In genomic region chr16:61730997-61731396, GRCh38 we compare ENCODE assay signal across 18 cellular contexts.
DNase-seq lines count a peak whose midpoint lies in the region; ATAC-seq and TF ChIP-seq lines count a peak whose summit lies in the region.
"Had no signal": no experiment of that assay in that cellular context is flagged by ENCODE, and none has a peak within 500 bp of the region (broad histone marks: within the 10 kb centered on the region; RNA-seq: fewer than 3 reads in every experiment).

No MANE protein-coding gene starts in this region.

- H2AK5ac ChIP-seq in mesendoderm (ENCODE audit: low read length): no peak overlapping the region

- no peak overlapping the region for H3K23ac ChIP-seq in mesendoderm (ENCODE audit: low read length)

- H3K79me1 ChIP-seq in mesendoderm (ENCODE audit: low read length): no peaks in the 10 kb centered on the region

- H3K79me2 ChIP-seq in GM23338 (replicated peaks; ENCODE audit: insufficient read depth) (no peaks in the 10 kb centered on the region), mesendoderm (ENCODE audit: control insufficient read depth, insufficient read depth, low read length) (no peaks in the 10 kb centered on the region)

- H3K4me2 ChIP-seq in GM23338: no peak overlapping the region
- H3K4me2 ChIP-seq in mesendoderm (ENCODE audit: low read length): no peak overlapping the region
- H3K4me2 ChIP-seq: BLaER1 treated with 17β-estradiol and CSF1 and Interleukin-3, amounts not matched to agents 10 nM and 100 nM had no signal

- H3K27ac ChIP-seq in GM23338 (ENCODE audit: low read depth): peak overlapping the region; percentile 12
- H3K27ac ChIP-seq in mesendoderm (ENCODE audit: low read depth, low read length): no peak overlapping the region
- H3K27ac ChIP-seq: BLaER1 treated with 17β-estradiol and CSF1 and Interleukin-3, amounts not matched to agents 10 nM and 100 nM; HL-60 had no signal

- no peak overlapping the region for H2BK120ac ChIP-seq in mesendoderm (ENCODE audit: low read depth, low read length)

- no peak overlapping the region for H2BK5ac ChIP-seq in mesendoderm (ENCODE audit: low read length)

- H3K27me3 Mint-ChIP-seq in GM23338 (ENCODE audit: insufficient read depth, low read depth, poor library complexity): peaks cover 1% of the 10 kb centered on the region
- H3K27me3 Mint-ChIP-seq: CD4-positive, CD25-positive, alpha-beta regulatory T cell; IgD-negative memory B cell had no signal

- H3K27ac Mint-ChIP-seq in GM23338: peak overlapping the region; percentile 13; the same call in 1 of the 2 replicates
- H3K27ac Mint-ChIP-seq: CD4-positive, CD25-positive, alpha-beta regulatory T cell; HFFc6; IgD-negative memory B cell had no signal

- no peaks in the 10 kb centered on the region for H4K20me1 ChIP-seq in GM23338 (replicated peaks; ENCODE audit: insufficient read depth)
- H4K20me1 ChIP-seq: BLaER1 treated with 17β-estradiol and CSF1 and Interleukin-3, amounts not matched to agents 10 nM and 100 nM had no signal

- peaks cover 25% of the 10 kb centered on the region for H3K4me1 Mint-ChIP-seq in GM23338
- H3K4me1 Mint-ChIP-seq: CD4-positive, CD25-positive, alpha-beta regulatory T cell; IgD-negative memory B cell had no signal

- ATAC-seq in GM23338: peak; percentile 81
- no peak for ATAC-seq in HG03095 (IDR thresholded peaks at IDR 0.05; ENCODE audit: unreplicated experiment)
- no peak for ATAC-seq in HG02759 (IDR thresholded peaks at IDR 0.05; ENCODE audit: unreplicated experiment)
- ATAC-seq: GM12878 had no signal

- no peak overlapping the region for H3K56ac ChIP-seq in mesendoderm (ENCODE audit: low read length)

- peaks cover 16% of the 10 kb centered on the region for H3K4me1 ChIP-seq in GM23338 (ENCODE audit: insufficient read depth)
- no peaks in the 10 kb centered on the region for H3K4me1 ChIP-seq in NT2/D1 (ENCODE audit: insufficient read depth, insufficient read length)
- no peaks in the 10 kb centered on the region for H3K4me1 ChIP-seq in mesendoderm (ENCODE audit: control insufficient read depth, low read depth, low read length)
- H3K4me1 ChIP-seq: BLaER1 treated with 17β-estradiol and CSF1 and Interleukin-3, amounts not matched to agents 10 nM and 100 nM had no signal

- H3K9me2 ChIP-seq in GM23338 (ENCODE audit: insufficient read depth): no peaks in the 10 kb centered on the region

- no peak overlapping the region for H2BK15ac ChIP-seq in mesendoderm (replicated peaks; ENCODE audit: low read depth)

- no peaks in the 10 kb centered on the region for H3K27me3 ChIP-seq in GM23338 (ENCODE audit: insufficient read depth)
- no peaks in the 10 kb centered on the region for H3K27me3 ChIP-seq in NT2/D1 (ENCODE audit: insufficient read depth, insufficient read length)
- no peaks in the 10 kb centered on the region for H3K27me3 ChIP-seq in mesendoderm (ENCODE audit: insufficient read depth, low read length, poor library complexity)
- H3K27me3 ChIP-seq: BLaER1 treated with 17β-estradiol and CSF1 and Interleukin-3, amounts not matched to agents 10 nM and 100 nM had no signal

- no peak overlapping the region for H3K4me3 Mint-ChIP-seq in GM23338
- H3K4me3 Mint-ChIP-seq: CD4-positive, CD25-positive, alpha-beta regulatory T cell; HFFc6; IgD-negative memory B cell had no signal

- no peak overlapping the region for H2AFZ ChIP-seq in GM23338

- no peak for TF ChIP-seq CTCF in GM23338 (conservative IDR thresholded peaks at IDR 0.05; ENCODE audit: low read depth in 2 of 2)

- no peak overlapping the region for H3K9ac ChIP-seq in NT2/D1 (ENCODE audit: insufficient read length, low read depth)
- H3K9ac ChIP-seq in mesendoderm (ENCODE audit: low read length): no peak overlapping the region
- H3K9ac ChIP-seq: BLaER1 treated with 17β-estradiol and CSF1 and Interleukin-3, amounts not matched to agents 10 nM and 100 nM had no signal

- no peak overlapping the region for H3K4ac ChIP-seq in mesendoderm (ENCODE audit: low read depth, low read length)

- H4K5ac ChIP-seq in mesendoderm (ENCODE audit: low read length): no peak overlapping the region

- no peaks in the 10 kb centered on the region for H3K36me3 ChIP-seq in GM23338 (ENCODE audit: insufficient read depth)
- no peaks in the 10 kb centered on the region for H3K36me3 ChIP-seq in NT2/D1 (ENCODE audit: insufficient read depth, insufficient read length, low read length)
- H3K36me3 ChIP-seq in mesendoderm (ENCODE audit: control insufficient read depth, insufficient read depth, low read length): no peaks in the 10 kb centered on the region
- H3K36me3 ChIP-seq: BLaER1 treated with 17β-estradiol and CSF1 and Interleukin-3, amounts not matched to agents 10 nM and 100 nM had no signal

- H3K4me3 ChIP-seq in GM23338: no peak overlapping the region
- H3K4me3 ChIP-seq in NT2/D1 (ENCODE audit: insufficient read length, low read depth): no peak overlapping the region
- no peak overlapping the region for H3K4me3 ChIP-seq in mesendoderm (ENCODE audit: low read length)
- H3K4me3 ChIP-seq: BLaER1 treated with 17β-estradiol and CSF1 and Interleukin-3, amounts not matched to agents 10 nM and 100 nM; GM12878 had no signal

- H3K36me3 Mint-ChIP-seq in GM23338 (ENCODE audit: low read depth): no peaks in the 10 kb centered on the region
- H3K36me3 Mint-ChIP-seq: CD4-positive, CD25-positive, alpha-beta regulatory T cell; IgD-negative memory B cell had no signal

- WGBS in mesendoderm (ENCODE audit: extremely low coverage, insufficient coverage, low lambda C conversion rate): no CpG with 5 or more reads among the region's 1 CpG

- H3K18ac ChIP-seq in mesendoderm (ENCODE audit: low read length): no peak overlapping the region

- no peaks in the 10 kb centered on the region for H3F3A ChIP-seq in GM23338 (replicated peaks; ENCODE audit: low read depth)

- H3K9me3 ChIP-seq in NT2/D1 (ENCODE audit: insufficient read depth, low read length): peaks cover 4% of the 10 kb centered on the region; the same call in 1 of the 2 replicates
- H3K9me3 ChIP-seq: BLaER1 treated with 17β-estradiol and CSF1 and Interleukin-3, amounts not matched to agents 10 nM and 100 nM had no signal

- no peaks in the 10 kb centered on the region; the same call in 2 of the 3 replicates for H3K9me3 Mint-ChIP-seq in GM23338

- no peak overlapping the region for H4K8ac ChIP-seq in mesendoderm (ENCODE audit: low read depth, low read length)

- peak; percentile 61 for DNase-seq in GM23338 (ENCODE audit: low spot score)
- DNase-seq in NT2/D1 (ENCODE audit: low read depth, low spot score): peak; percentile 18
- peak; percentile 5 for DNase-seq in iPS DF 4.7 (ENCODE audit: extremely low read depth, low spot score)
- peak; percentile 44 for DNase-seq in mesendoderm
- DNase-seq in activated T-cell treated with anti-CD3 and anti-CD28 coated beads for 4 hours: no peak
- DNase-seq in GM03348 (ENCODE audit: low spot score): no peak
- DNase-seq: 8988T; CD4-positive, CD25-positive, alpha-beta regulatory T cell; DMS53; GOT3; HCEC 1CT; HFFc6 had no signal

TF ChIP-seq in GM23338, 12 proteins besides CTCF, POLR2A, EP300 and RAD21 (continues in another document):
- no peak for TF ChIP-seq POLR2AphosphoS5 (IDR thresholded peaks at IDR 0.05; ENCODE audit: low read depth)
- no peak for TF ChIP-seq ZNF331 (CRISPR knock-in tag; IDR thresholded peaks at IDR 0.05; ENCODE audit: low read depth)
- TF ChIP-seq ZNF114 (CRISPR knock-in tag; IDR thresholded peaks at IDR 0.05): no peak
- no peak for TF ChIP-seq CREB1 (CRISPR knock-in tag; IDR thresholded peaks at IDR 0.05; ENCODE audit: low read depth)
- no peak for TF ChIP-seq NANOG (IDR thresholded peaks at IDR 0.05; ENCODE audit: borderline replicate concordance)
- TF ChIP-seq ETS1 (IDR thresholded peaks at IDR 0.05): no peak
- no peak for TF ChIP-seq EZH2 (IDR thresholded peaks at IDR 0.05; ENCODE audit: low read depth, unreplicated experiment)
- no peak for TF ChIP-seq EZH2phosphoT487 (IDR thresholded peaks at IDR 0.05; ENCODE audit: unreplicated experiment)
- no peak for TF ChIP-seq REST (IDR thresholded peaks at IDR 0.05; ENCODE audit: unreplicated experiment)
- no peak for TF ChIP-seq JUNB (IDR thresholded peaks at IDR 0.05; ENCODE audit: unreplicated experiment)

Comparison
In these comparisons a context has a peak if more than half of its experiments do, and no peak if none do; other contexts are left out.
1. DNase-seq: peak in GM23338 (single experiment), NT2/D1 (single experiment), iPS DF 4.7 (single experiment) and mesendoderm (single experiment); none in activated T-cell treated with anti-CD3 and anti-CD28 coated beads for 4 hours (single experiment) and GM03348 (single experiment).